1 cellular context compared by ENCODE assay signal in genomic region chr17:17694229-17695081, GRCh38.
TF ChIP-seq lines count a peak whose summit lies in the region.

No MANE protein-coding gene starts in this region.

TF ChIP-seq in K562, 482 proteins besides CTCF, POLR2A, EP300 and RAD21 (continued from another document and continues in another):
- no peak for TF ChIP-seq GTF3C2 (IDR thresholded peaks at IDR 0.05; ENCODE audit: borderline replicate concordance, extremely low read depth, insufficient read length)
- TF ChIP-seq DACH1 (IDR thresholded peaks at IDR 0.05; ENCODE audit: partially characterized antibody) = no peak
- TF ChIP-seq ZNF253 (CRISPR knock-in tag; conservative IDR thresholded peaks at IDR 0.05) = no peak
- no peak for TF ChIP-seq MAFF (IDR thresholded peaks at IDR 0.05; ENCODE audit: low read length)
- no peak for TF ChIP-seq ZNF449 (CRISPR knock-in tag; IDR thresholded peaks at IDR 0.05)
- no peak for TF ChIP-seq THRB (CRISPR knock-in tag; conservative IDR thresholded peaks at IDR 0.05)
- TF ChIP-seq ZNF354B (CRISPR knock-in tag; IDR thresholded peaks at IDR 0.05) = no peak
- no peak for TF ChIP-seq PCBP1 (IDR thresholded peaks at IDR 0.05; ENCODE audit: low read depth, low read length, poor library complexity, severe bottlenecking)
- no peak for TF ChIP-seq ZNF140 (CRISPR knock-in tag; IDR thresholded peaks at IDR 0.05)
- no peak for TF ChIP-seq SIRT6 (IDR thresholded peaks at IDR 0.05; ENCODE audit: low read depth, low read length)
- TF ChIP-seq, protein P1, sequence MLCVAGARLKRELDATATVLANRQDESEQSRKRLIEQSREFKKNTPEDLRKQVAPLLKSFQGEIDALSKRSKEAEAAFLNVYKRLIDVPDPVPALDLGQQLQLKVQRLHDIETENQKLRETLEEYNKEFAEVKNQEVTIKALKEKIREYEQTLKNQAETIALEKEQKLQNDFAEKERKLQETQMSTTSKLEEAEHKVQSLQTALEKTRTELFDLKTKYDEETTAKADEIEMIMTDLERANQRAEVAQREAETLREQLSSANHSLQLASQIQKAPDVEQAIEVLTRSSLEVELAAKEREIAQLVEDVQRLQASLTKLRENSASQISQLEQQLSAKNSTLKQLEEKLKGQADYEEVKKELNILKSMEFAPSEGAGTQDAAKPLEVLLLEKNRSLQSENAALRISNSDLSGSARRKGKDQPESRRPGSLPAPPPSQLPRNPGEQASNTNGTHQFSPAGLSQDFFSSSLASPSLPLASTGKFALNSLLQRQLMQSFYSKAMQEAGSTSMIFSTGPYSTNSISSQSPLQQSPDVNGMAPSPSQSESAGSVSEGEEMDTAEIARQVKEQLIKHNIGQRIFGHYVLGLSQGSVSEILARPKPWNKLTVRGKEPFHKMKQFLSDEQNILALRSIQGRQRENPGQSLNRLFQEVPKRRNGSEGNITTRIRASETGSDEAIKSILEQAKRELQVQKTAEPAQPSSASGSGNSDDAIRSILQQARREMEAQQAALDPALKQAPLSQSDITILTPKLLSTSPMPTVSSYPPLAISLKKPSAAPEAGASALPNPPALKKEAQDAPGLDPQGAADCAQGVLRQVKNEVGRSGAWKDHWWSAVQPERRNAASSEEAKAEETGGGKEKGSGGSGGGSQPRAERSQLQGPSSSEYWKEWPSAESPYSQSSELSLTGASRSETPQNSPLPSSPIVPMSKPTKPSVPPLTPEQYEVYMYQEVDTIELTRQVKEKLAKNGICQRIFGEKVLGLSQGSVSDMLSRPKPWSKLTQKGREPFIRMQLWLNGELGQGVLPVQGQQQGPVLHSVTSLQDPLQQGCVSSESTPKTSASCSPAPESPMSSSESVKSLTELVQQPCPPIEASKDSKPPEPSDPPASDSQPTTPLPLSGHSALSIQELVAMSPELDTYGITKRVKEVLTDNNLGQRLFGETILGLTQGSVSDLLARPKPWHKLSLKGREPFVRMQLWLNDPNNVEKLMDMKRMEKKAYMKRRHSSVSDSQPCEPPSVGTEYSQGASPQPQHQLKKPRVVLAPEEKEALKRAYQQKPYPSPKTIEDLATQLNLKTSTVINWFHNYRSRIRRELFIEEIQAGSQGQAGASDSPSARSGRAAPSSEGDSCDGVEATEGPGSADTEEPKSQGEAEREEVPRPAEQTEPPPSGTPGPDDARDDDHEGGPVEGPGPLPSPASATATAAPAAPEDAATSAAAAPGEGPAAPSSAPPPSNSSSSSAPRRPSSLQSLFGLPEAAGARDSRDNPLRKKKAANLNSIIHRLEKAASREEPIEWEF (CRISPR knock-in tag; IDR thresholded peaks at IDR 0.05) = no peak; the same call in 1 of the 2 replicates
- TF ChIP-seq ZNF695 (CRISPR knock-in tag; IDR thresholded peaks at IDR 0.05) = no peak
- TF ChIP-seq CC2D1A (IDR thresholded peaks at IDR 0.05) = no peak
- TF ChIP-seq ZNF764 (CRISPR knock-in tag; IDR thresholded peaks at IDR 0.05; ENCODE audit: low read depth) = no peak
- no peak for TF ChIP-seq HMG20B (CRISPR knock-in tag; IDR thresholded peaks at IDR 0.05)
- TF ChIP-seq HMGXB4 (CRISPR knock-in tag; IDR thresholded peaks at IDR 0.05) = no peak
- no peak for TF ChIP-seq ZNF263 (CRISPR knock-in tag; IDR thresholded peaks at IDR 0.05; ENCODE audit: borderline replicate concordance)
- TF ChIP-seq ARNT (IDR thresholded peaks at IDR 0.05) = no peak
- no peak for TF ChIP-seq SNIP1 (IDR thresholded peaks at IDR 0.05; ENCODE audit: low read depth)
- TF ChIP-seq, protein P2, sequence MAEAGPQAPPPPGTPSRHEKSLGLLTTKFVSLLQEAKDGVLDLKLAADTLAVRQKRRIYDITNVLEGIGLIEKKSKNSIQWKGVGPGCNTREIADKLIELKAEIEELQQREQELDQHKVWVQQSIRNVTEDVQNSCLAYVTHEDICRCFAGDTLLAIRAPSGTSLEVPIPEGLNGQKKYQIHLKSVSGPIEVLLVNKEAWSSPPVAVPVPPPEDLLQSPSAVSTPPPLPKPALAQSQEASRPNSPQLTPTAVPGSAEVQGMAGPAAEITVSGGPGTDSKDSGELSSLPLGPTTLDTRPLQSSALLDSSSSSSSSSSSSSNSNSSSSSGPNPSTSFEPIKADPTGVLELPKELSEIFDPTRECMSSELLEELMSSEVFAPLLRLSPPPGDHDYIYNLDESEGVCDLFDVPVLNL (CRISPR knock-in tag; IDR thresholded peaks at IDR 0.05; ENCODE audit: low read depth) = no peak
- no peak for TF ChIP-seq TSC22D4 (tag; IDR thresholded peaks at IDR 0.05)
- no peak for TF ChIP-seq ZNF277 (CRISPR knock-in tag; IDR thresholded peaks at IDR 0.05; ENCODE audit: borderline replicate concordance)
- TF ChIP-seq ASH1L (IDR thresholded peaks at IDR 0.05; ENCODE audit: borderline replicate concordance, low read depth, partially characterized antibody) = no peak
- no peak for TF ChIP-seq STAT6 (CRISPR knock-in tag; IDR thresholded peaks at IDR 0.05)
- no peak for TF ChIP-seq ZNF232 (CRISPR knock-in tag; IDR thresholded peaks at IDR 0.05)
- no peak for TF ChIP-seq HNRNPH1 (optimal IDR thresholded peaks at IDR 0.05; ENCODE audit: low read depth, low read length)
- TF ChIP-seq, protein P3, sequence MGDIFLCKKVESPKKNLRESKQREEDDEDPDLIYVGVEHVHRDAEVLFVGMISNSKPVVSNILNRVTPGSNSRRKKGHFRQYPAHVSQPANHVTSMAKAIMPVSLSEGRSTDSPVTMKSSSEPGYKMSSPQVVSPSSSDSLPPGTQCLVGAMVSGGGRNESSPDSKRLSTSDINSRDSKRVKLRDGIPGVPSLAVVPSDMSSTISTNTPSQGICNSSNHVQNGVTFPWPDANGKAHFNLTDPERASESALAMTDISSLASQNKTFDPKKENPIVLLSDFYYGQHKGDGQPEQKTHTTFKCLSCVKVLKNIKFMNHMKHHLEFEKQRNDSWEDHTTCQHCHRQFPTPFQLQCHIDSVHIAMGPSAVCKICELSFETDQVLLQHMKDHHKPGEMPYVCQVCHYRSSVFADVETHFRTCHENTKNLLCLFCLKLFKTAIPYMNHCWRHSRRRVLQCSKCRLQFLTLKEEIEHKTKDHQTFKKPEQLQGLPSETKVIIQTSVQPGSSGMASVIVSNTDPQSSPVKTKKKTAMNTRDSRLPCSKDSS (IDR thresholded peaks at IDR 0.05; ENCODE audit: low read depth, partially characterized antibody) = no peak
- no peak for TF ChIP-seq ELF4 (CRISPR knock-in tag; IDR thresholded peaks at IDR 0.05)
- no peak for TF ChIP-seq THRAP3 (IDR thresholded peaks at IDR 0.05; ENCODE audit: borderline replicate concordance)
- no peak for TF ChIP-seq ZFP1 (CRISPR knock-in tag; IDR thresholded peaks at IDR 0.05)
- TF ChIP-seq KLF13 (tag; IDR thresholded peaks at IDR 0.05; ENCODE audit: borderline replicate concordance, low read depth) = no peak
- TF ChIP-seq, protein P4, sequence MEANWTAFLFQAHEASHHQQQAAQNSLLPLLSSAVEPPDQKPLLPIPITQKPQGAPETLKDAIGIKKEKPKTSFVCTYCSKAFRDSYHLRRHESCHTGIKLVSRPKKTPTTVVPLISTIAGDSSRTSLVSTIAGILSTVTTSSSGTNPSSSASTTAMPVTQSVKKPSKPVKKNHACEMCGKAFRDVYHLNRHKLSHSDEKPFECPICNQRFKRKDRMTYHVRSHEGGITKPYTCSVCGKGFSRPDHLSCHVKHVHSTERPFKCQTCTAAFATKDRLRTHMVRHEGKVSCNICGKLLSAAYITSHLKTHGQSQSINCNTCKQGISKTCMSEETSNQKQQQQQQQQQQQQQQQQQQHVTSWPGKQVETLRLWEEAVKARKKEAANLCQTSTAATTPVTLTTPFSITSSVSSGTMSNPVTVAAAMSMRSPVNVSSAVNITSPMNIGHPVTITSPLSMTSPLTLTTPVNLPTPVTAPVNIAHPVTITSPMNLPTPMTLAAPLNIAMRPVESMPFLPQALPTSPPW (CRISPR knock-in tag; IDR thresholded peaks at IDR 0.05) = peak; percentile 88
- TF ChIP-seq TEAD4 (IDR thresholded peaks at IDR 0.05; ENCODE audit: low read length) = no peak
- TF ChIP-seq TEAD4 (CRISPR knock-in tag; IDR thresholded peaks at IDR 0.05; ENCODE audit: borderline replicate concordance) = no peak
- TF ChIP-seq ZNF778 (CRISPR knock-in tag; IDR thresholded peaks at IDR 0.05) = no peak
- TF ChIP-seq MCM5 (IDR thresholded peaks at IDR 0.05; ENCODE audit: low read depth) = no peak
- no peak; a peak in 1 of 4 replicates for TF ChIP-seq MNT (conservative IDR thresholded peaks at IDR 0.05)
